8 cellular contexts compared by ENCODE assay signal in the genomic region with DNA sequence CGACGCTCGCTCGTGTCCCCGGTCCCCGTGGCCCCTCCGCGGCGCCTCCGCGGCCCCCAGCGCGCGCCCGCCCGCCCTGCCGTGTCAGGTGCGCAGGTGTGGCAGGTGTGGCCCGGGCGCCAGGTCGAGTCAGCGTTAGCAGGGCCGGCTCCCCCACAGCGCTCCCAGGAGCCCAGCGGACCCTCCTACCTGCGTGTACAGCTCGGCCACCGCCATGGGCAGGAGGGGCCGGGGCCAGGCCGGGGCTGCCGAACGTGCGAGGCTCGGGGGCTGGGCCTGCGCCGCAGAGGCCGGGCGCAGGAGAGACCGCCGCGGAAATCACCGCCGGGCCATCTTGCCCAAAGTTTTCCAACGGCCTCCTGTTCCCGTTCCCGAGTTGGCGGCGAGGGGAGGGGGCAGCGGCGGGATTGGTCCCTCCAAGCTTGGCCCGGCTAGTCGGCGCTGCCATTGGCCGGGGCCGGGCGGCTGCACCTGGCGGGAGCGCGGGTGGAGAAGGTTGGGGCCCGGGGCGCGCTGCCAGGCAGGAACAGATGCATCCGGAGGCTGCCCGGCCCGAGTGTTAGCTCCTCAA. TPM values are rescaled to one million over a fixed set of nuclear protein-coding genes. Genes with fewer than 3 reads are reported as not detected.
A peak's percentile ranks its signal among the peaks of the same experiment; 100 is the strongest.
DNase-seq lines count a peak whose midpoint lies in the region; ATAC-seq and TF ChIP-seq lines count a peak whose summit lies in the region.

A gene with protein sequence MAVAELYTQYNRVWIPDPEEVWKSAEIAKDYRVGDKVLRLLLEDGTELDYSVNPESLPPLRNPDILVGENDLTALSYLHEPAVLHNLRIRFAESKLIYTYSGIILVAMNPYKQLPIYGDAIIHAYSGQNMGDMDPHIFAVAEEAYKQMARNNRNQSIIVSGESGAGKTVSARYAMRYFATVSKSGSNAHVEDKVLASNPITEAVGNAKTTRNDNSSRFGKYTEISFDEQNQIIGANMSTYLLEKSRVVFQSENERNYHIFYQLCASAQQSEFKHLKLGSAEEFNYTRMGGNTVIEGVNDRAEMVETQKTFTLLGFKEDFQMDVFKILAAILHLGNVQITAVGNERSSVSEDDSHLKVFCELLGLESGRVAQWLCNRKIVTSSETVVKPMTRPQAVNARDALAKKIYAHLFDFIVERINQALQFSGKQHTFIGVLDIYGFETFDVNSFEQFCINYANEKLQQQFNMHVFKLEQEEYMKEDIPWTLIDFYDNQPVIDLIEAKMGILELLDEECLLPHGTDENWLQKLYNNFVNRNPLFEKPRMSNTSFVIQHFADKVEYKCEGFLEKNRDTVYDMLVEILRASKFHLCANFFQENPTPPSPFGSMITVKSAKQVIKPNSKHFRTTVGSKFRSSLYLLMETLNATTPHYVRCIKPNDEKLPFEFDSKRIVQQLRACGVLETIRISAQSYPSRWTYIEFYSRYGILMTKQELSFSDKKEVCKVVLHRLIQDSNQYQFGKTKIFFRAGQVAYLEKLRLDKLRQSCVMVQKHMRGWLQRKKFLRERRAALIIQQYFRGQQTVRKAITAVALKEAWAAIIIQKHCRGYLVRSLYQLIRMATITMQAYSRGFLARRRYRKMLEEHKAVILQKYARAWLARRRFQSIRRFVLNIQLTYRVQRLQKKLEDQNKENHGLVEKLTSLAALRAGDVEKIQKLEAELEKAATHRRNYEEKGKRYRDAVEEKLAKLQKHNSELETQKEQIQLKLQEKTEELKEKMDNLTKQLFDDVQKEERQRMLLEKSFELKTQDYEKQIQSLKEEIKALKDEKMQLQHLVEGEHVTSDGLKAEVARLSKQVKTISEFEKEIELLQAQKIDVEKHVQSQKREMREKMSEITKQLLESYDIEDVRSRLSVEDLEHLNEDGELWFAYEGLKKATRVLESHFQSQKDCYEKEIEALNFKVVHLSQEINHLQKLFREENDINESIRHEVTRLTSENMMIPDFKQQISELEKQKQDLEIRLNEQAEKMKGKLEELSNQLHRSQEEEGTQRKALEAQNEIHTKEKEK (N-terminal part only) (minus strand): TSS at position 384 of the 571 bp plus-strand sequence. CDS start 168 bp downstream, at position 216.

- no peak within 1 kb of the TSS for H3K27ac ChIP-seq in urinary bladder (ENCODE audit: low read depth)

- peak within 1 kb of the TSS; percentile 73 for H3K4me3 ChIP-seq in Caco-2 (ENCODE audit: low read depth, low read length)
- H3K4me3 ChIP-seq in epithelial cell of esophagus (ENCODE audit: low read length) = peak within 1 kb of the TSS; percentile 44
- peak within 1 kb of the TSS; percentile 15 for H3K4me3 ChIP-seq in mononuclear cell (ENCODE audit: low read length)
- peak within 1 kb of the TSS; percentile 50 for H3K4me3 ChIP-seq in urinary bladder (ENCODE audit: low read depth, low read length)

- no peaks in the 10 kb centered on the region for H3K36me3 ChIP-seq in Caco-2 (ENCODE audit: control insufficient read depth, insufficient read depth, low read length)
- H3K36me3 ChIP-seq in urinary bladder (ENCODE audit: insufficient read depth) = no peaks in the 10 kb centered on the region

- TF ChIP-seq CTCF in Caco-2 (IDR thresholded peaks at IDR 0.05; ENCODE audit: insufficient read depth in 1 of 2, low read depth in 1 of 2, low read length in 1 of 2, severe bottlenecking in 1 of 2, unreplicated experiment in 1 of 2) = no peak
- no peak for TF ChIP-seq CTCF in epithelial cell of esophagus (IDR thresholded peaks at IDR 0.05; ENCODE audit: insufficient read depth, low read depth, low read length, missing control alignments)

- no peaks in the 10 kb centered on the region for H3K9me3 ChIP-seq in Caco-2
- H3K9me3 ChIP-seq in mononuclear cell (ENCODE audit: low read depth, low read length) = no peaks in the 10 kb centered on the region

- no peaks in the 10 kb centered on the region for H3K27me3 Mint-ChIP-seq in Caco-2 (ENCODE audit: insufficient read depth, unreplicated experiment)

- POLR2A ChIA-PET in Caco-2 (lab: Charles Lee) = interaction anchor here (0.6 to 1.0 kb wide), 3 partner anchors 40 to 383 kb away, joined by 3 to 4 read pairs (median 3); no protein-coding TSS in a partner anchor

- CTCF ChIA-PET in Caco-2 (lab: Charles Lee) = interaction anchor here (1.0 kb wide), 1 partner anchor 440 kb away, joined by 4 read pairs; no protein-coding TSS in a partner anchor

- intact Hi-C loops in Caco-2 (cut with micrococcal nuclease; ENCODE audit: unreplicated experiment) = no loop called here

- H3K4me1 ChIP-seq in Caco-2 (no peaks in the 10 kb centered on the region), mononuclear cell (ENCODE audit: insufficient read depth, low read length) (peaks cover 23% of the 10 kb centered on the region), urinary bladder (ENCODE audit: insufficient read depth) (peaks cover 2% of the 10 kb centered on the region)

- no peaks in the 10 kb centered on the region for H3K36me3 Mint-ChIP-seq in Caco-2 (ENCODE audit: insufficient read depth, unreplicated experiment)

- peaks cover 11% of the 10 kb centered on the region for H3K4me1 Mint-ChIP-seq in Caco-2 (ENCODE audit: low read depth, unreplicated experiment)

- peak within 1 kb of the TSS; percentile 75 for H3K4me3 Mint-ChIP-seq in Caco-2 (ENCODE audit: unreplicated experiment)

- no peak within 1 kb of the TSS for H3K27ac Mint-ChIP-seq in Caco-2 (ENCODE audit: unreplicated experiment)

- ATAC-seq in HG03457 (IDR thresholded peaks at IDR 0.05; ENCODE audit: unreplicated experiment) = no peak

- H3K9me3 Mint-ChIP-seq in Caco-2 (ENCODE audit: unreplicated experiment) = peaks cover 6% of the 10 kb centered on the region

- DNase-seq in Caco-2 (peak; percentile 85 to 93), HuH-7 (ENCODE audit: low spot score) (peak; percentile 82), SHP77 (lab: John Stamatoyannopoulos, UW) (peak; percentile 86 to 93), epithelial cell of esophagus (ENCODE audit: low read depth) (peak; percentile 72), MV-4-11 (lab: John Stamatoyannopoulos, UW) (no peak)

- under 1% methylated on average over 65 of the region's 65 CpGs for WGBS in urinary bladder

- no TSS peak for BruUV-seq in Caco-2 (replicated peaks; lab: Mats Ljungman, UMichigan)

- H3K27me3 ChIP-seq in Caco-2 (replicated peaks; ENCODE audit: control insufficient read depth, insufficient read depth, low read length) (no peaks in the 10 kb centered on the region), mononuclear cell (ENCODE audit: insufficient read depth, low read length) (peaks cover 27% of the 10 kb centered on the region)

RNA-seq across cellular contexts. Expression of the gene that starts here (rescaled TPM):
- total RNA-seq in Caco-2 (2022) (29.2 and 33.5 TPM in 2 replicates), mononuclear cell (1.2 TPM), urinary bladder (11.6 TPM)
- polyA plus RNA-seq in urinary bladder = 4.0 TPM

Comparison
In these comparisons a context has a peak if more than half of its experiments do, and no peak if none do; other contexts are left out.
1. H3K4me3 ChIP-seq: peak in every context shown above with its lines; median percentile 73 in Caco-2; 50 in urinary bladder; 44 in epithelial cell of esophagus; 15 in mononuclear cell.